In genomic region chr22:45597460-45598192, GRCh38 we compare ENCODE assay signal across 1 cellular context.
TF ChIP-seq lines count a peak whose summit lies in the region.

No MANE protein-coding gene starts in this region.

TF ChIP-seq in HepG2, 621 proteins besides CTCF, POLR2A, EP300 and RAD21 (continued from another document and continues in another):
- TF ChIP-seq DNMT1 (CRISPR knock-in tag; IDR thresholded peaks at IDR 0.05) (no peak), KLF13 (CRISPR knock-in tag; IDR thresholded peaks at IDR 0.05) (no peak), ZNF709 (CRISPR knock-in tag; IDR thresholded peaks at IDR 0.05) (no peak), ZNF281 (CRISPR knock-in tag; IDR thresholded peaks at IDR 0.05; ENCODE audit: borderline replicate concordance) (no peak; the same call in 1 of the 2 replicates), ZNF652 (CRISPR knock-in tag; IDR thresholded peaks at IDR 0.05; ENCODE audit: borderline replicate concordance, low read depth) (peak; percentile 71), ZNF180 (CRISPR knock-in tag; IDR thresholded peaks at IDR 0.05; ENCODE audit: borderline replicate concordance, low read depth) (no peak), MATR3 (CRISPR knock-in tag; IDR thresholded peaks at IDR 0.05) (no peak), ZNF614 (CRISPR knock-in tag; IDR thresholded peaks at IDR 0.05; ENCODE audit: borderline replicate concordance) (0 out of 2 replicates have a peak, but pooled peaks have one; percentile 70), ASH2L (IDR thresholded peaks at IDR 0.05; ENCODE audit: insufficient read length, low read depth, low read length) (no peak), MAFF (IDR thresholded peaks at IDR 0.05; ENCODE audit: low read depth, low read length) (no peak), NR2C2 (CRISPR knock-in tag; IDR thresholded peaks at IDR 0.05; ENCODE audit: borderline replicate concordance) (peak; percentile 25; the same call in 1 of the 2 replicates), ONECUT2 (CRISPR knock-in tag; IDR thresholded peaks at IDR 0.05) (no peak), XRCC5 (optimal IDR thresholded peaks at IDR 0.05; ENCODE audit: low read length) (peak; percentile 22), ZBTB21 (CRISPR knock-in tag; IDR thresholded peaks at IDR 0.05) (no peak), ZNF713 (CRISPR knock-in tag; IDR thresholded peaks at IDR 0.05) (no peak; the same call in 1 of the 2 replicates), ARID5B (CRISPR knock-in tag; IDR thresholded peaks at IDR 0.05) (peak; percentile 78), SP4 (CRISPR knock-in tag; IDR thresholded peaks at IDR 0.05) (no peak), ZGPAT (CRISPR knock-in tag; IDR thresholded peaks at IDR 0.05) (0 out of 2 replicates have a peak, but pooled peaks have one; percentile 42), ZNF292 (CRISPR knock-in tag; IDR thresholded peaks at IDR 0.05; ENCODE audit: borderline replicate concordance, low read depth) (peak; percentile 98), NCOR1 (IDR thresholded peaks at IDR 0.05; ENCODE audit: borderline replicate concordance, low read length) (no peak), MXD3 (CRISPR knock-in tag; IDR thresholded peaks at IDR 0.05) (no peak), SRSF9 (IDR thresholded peaks at IDR 0.05; ENCODE audit: borderline replicate concordance, insufficient read depth, low read depth, low read length, poor library complexity, severe bottlenecking) (no peak), ZBTB2 (CRISPR knock-in tag; IDR thresholded peaks at IDR 0.05; ENCODE audit: low read depth) (no peak), FUBP1 (CRISPR knock-in tag; IDR thresholded peaks at IDR 0.05; ENCODE audit: borderline replicate concordance) (no peak), ZBTB25 (CRISPR knock-in tag; IDR thresholded peaks at IDR 0.05) (no peak), IKZF1 (IDR thresholded peaks at IDR 0.05) (no peak), CEBPG (CRISPR knock-in tag; IDR thresholded peaks at IDR 0.05) (peak; percentile 27; the same call in 1 of the 2 replicates), HMG20B (CRISPR knock-in tag; conservative IDR thresholded peaks at IDR 0.05) (no peak), ZHX2 (IDR thresholded peaks at IDR 0.05; ENCODE audit: low read depth) (0 out of 2 replicates have a peak, but pooled peaks have one; percentile 4), ZHX2 (CRISPR knock-in tag; IDR thresholded peaks at IDR 0.05; ENCODE audit: borderline replicate concordance) (no peak), ZNF577 (CRISPR knock-in tag; IDR thresholded peaks at IDR 0.05; ENCODE audit: borderline replicate concordance, low read depth) (no peak), ZNF883 (CRISPR knock-in tag; IDR thresholded peaks at IDR 0.05; ENCODE audit: not compliant biosample characterization) (no peak), TSC22D2 (CRISPR knock-in tag; IDR thresholded peaks at IDR 0.05; ENCODE audit: borderline replicate concordance) (no peak), ZNF124 (CRISPR knock-in tag; IDR thresholded peaks at IDR 0.05) (peak; percentile 41; the same call in 1 of the 2 replicates), ZNF7 (CRISPR knock-in tag; IDR thresholded peaks at IDR 0.05) (no peak), MAF1 (CRISPR knock-in tag; IDR thresholded peaks at IDR 0.05; ENCODE audit: borderline replicate concordance) (no peak), NONO (IDR thresholded peaks at IDR 0.05) (no peak), NONO (CRISPR knock-in tag; conservative IDR thresholded peaks at IDR 0.05) (no peak), ZNF775 (CRISPR knock-in tag; IDR thresholded peaks at IDR 0.05; ENCODE audit: borderline replicate concordance) (peak; percentile 81; the same call in 1 of the 2 replicates), CREBL2 (CRISPR knock-in tag; IDR thresholded peaks at IDR 0.05; ENCODE audit: borderline replicate concordance) (no peak), TBX3 (IDR thresholded peaks at IDR 0.05; ENCODE audit: borderline replicate concordance) (no peak), ZSCAN9 (CRISPR knock-in tag; IDR thresholded peaks at IDR 0.05; ENCODE audit: borderline replicate concordance) (peak; percentile 64; the same call in 1 of the 2 replicates)
